Comparison of ENCODE assay signal across 7 cellular contexts in the genomic region with DNA sequence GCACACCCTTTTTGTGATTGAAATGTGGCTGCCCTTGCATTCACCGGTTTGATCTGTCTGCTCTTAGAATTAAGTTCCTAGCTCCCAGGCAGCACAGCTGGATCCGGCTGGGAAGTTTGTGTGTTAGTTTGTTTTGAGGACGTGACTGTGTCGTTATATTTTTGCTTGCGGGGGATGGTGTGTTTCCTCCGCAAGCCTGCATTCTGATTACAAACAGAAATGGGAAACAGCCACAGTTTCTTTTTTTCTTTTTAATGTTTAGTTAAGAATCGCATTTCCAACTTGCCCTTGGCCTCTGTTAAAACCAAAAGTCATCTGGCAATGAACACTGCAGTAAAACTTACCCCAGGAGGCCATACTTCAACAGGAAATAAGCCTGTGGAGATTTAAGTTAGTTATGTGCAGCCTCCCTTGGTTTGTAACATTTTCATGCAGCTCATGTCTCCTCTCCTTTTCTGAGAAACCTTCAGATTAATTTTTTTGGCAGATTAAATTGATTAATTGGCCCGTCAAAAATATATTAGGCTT. TPM values are rescaled to one million over a fixed set of nuclear protein-coding genes. Genes with fewer than 3 reads are reported as not detected.
DNase-seq lines count a peak whose midpoint lies in the region; ATAC-seq and TF ChIP-seq lines count a peak whose summit lies in the region.

No MANE protein-coding gene starts in this region.

- peak overlapping the region; percentile 84 to 95 for H3K27ac ChIP-seq in ascending aorta
- no peak overlapping the region for H3K27ac ChIP-seq in iPS-20b (ENCODE audit: low read length)
- H3K27ac ChIP-seq in smooth muscle cell (ENCODE audit: low read depth) = peak overlapping the region; percentile 85

- peak; percentile 11 for ATAC-seq in GM18870 (IDR thresholded peaks at IDR 0.05; ENCODE audit: unreplicated experiment)

- peak; percentile 24 for DNase-seq in Jurkat, Clone E6-1 (ENCODE audit: low read depth, low spot score)
- DNase-seq in ascending aorta (ENCODE audit: low spot score in 2 of 2) = no peak
- DNase-seq in smooth muscle cell (lab: John Stamatoyannopoulos, UW; ENCODE audit: unreplicated experiment) = no peak
- DNase-seq in UCSD-AML1 (lab: John Stamatoyannopoulos, UW; ENCODE audit: unreplicated experiment) = no peak
- DNase-seq in HT-29 (ENCODE audit: low spot score) = no peak

- intact Hi-C loops in ascending aorta (cut with DNase I) = loop anchor here (2.0 kb wide), 2 partner anchors 16 to 44 kb away; no protein-coding TSS in a partner anchor

- H3K9me3 ChIP-seq in ascending aorta = no peaks in the 10 kb centered on the region
- no peaks in the 10 kb centered on the region for H3K9me3 ChIP-seq in iPS-20b (ENCODE audit: insufficient read depth, low read depth, low read length)
- no peaks in the 10 kb centered on the region for H3K9me3 ChIP-seq in smooth muscle cell (replicated peaks; ENCODE audit: low read depth)

- no peaks in the 10 kb centered on the region for H3F3A ChIP-seq in smooth muscle cell (ENCODE audit: low read depth)

- H3K4me1 ChIP-seq in ascending aorta (peaks cover 0 to 29% of the 10 kb centered on the region in 2 donors), iPS-20b (ENCODE audit: insufficient read depth, low read length) (peaks cover 9% of the 10 kb centered on the region), smooth muscle cell (ENCODE audit: low read depth) (peaks cover 11% of the 10 kb centered on the region)

- H3K27me3 ChIP-seq in ascending aorta = no peaks in the 10 kb centered on the region
- H3K27me3 ChIP-seq in iPS-20b (ENCODE audit: insufficient read depth, low read length) = peaks cover 4% of the 10 kb centered on the region; the same call in 1 of the 2 replicates
- no peaks in the 10 kb centered on the region for H3K27me3 ChIP-seq in smooth muscle cell (ENCODE audit: low read depth)

- peak overlapping the region; percentile 69 for H3K4me3 ChIP-seq in Jurkat, Clone E6-1 (ENCODE audit: low read length)
- peak overlapping the region; percentile 89 to 97 for H3K4me3 ChIP-seq in ascending aorta
- H3K4me3 ChIP-seq in iPS-20b (ENCODE audit: low read length) = peak overlapping the region; percentile 93
- H3K4me3 ChIP-seq in smooth muscle cell = peak overlapping the region; percentile 71

- H3K79me2 ChIP-seq in smooth muscle cell (ENCODE audit: low read depth) = peaks cover 55% of the 10 kb centered on the region

- H3K36me3 ChIP-seq in ascending aorta = no peaks in the 10 kb centered on the region
- no peaks in the 10 kb centered on the region for H3K36me3 ChIP-seq in iPS-20b (ENCODE audit: insufficient read depth, low read depth, low read length)
- no peaks in the 10 kb centered on the region for H3K36me3 ChIP-seq in smooth muscle cell (ENCODE audit: low read depth)

- H2AFZ ChIP-seq in smooth muscle cell (ENCODE audit: low read depth) = peak overlapping the region; percentile 85

- peak overlapping the region; percentile 89 for H3K4me2 ChIP-seq in smooth muscle cell

- H3K9ac ChIP-seq in iPS-20b (ENCODE audit: low read depth, low read length) (peak overlapping the region; percentile 73; the same call in 1 of the 2 replicates), smooth muscle cell (ENCODE audit: low read depth) (peak overlapping the region; percentile 84)

- H4K20me1 ChIP-seq in smooth muscle cell (ENCODE audit: low read depth) = peaks cover 50% of the 10 kb centered on the region

- 2% methylated on average over 8 of the region's 8 CpGs for WGBS in smooth muscle cell (ENCODE audit: low lambda C conversion rate)

- TF ChIP-seq CTCF in ascending aorta (IDR thresholded peaks at IDR 0.05) = no peak
- TF ChIP-seq CTCF in smooth muscle cell (IDR thresholded peaks at IDR 0.05; ENCODE audit: borderline replicate concordance, insufficient read depth, poor library complexity, severe bottlenecking) = no peak

RNA-seq across cellular contexts. Expression of a gene that starts 0.9 kb away (rescaled TPM):
- 21.0 TPM for polyA plus RNA-seq in Jurkat, Clone E6-1 (2012; ENCODE audit: insufficient read depth, insufficient read length)
- total RNA-seq in ascending aorta = 28.0 TPM
- total RNA-seq in smooth muscle cell = 35.7 and 57.1 TPM in 2 replicates
- 18.6 and 32.0 TPM in 2 replicates for polyA plus RNA-seq in smooth muscle cell
- total RNA-seq in HT-29 (2014; rRNA removed; shearing (Covaris generic)) = 19.9 and 20.5 TPM in 2 replicates
